8 cellular contexts compared by ENCODE assay signal in the genomic region with DNA sequence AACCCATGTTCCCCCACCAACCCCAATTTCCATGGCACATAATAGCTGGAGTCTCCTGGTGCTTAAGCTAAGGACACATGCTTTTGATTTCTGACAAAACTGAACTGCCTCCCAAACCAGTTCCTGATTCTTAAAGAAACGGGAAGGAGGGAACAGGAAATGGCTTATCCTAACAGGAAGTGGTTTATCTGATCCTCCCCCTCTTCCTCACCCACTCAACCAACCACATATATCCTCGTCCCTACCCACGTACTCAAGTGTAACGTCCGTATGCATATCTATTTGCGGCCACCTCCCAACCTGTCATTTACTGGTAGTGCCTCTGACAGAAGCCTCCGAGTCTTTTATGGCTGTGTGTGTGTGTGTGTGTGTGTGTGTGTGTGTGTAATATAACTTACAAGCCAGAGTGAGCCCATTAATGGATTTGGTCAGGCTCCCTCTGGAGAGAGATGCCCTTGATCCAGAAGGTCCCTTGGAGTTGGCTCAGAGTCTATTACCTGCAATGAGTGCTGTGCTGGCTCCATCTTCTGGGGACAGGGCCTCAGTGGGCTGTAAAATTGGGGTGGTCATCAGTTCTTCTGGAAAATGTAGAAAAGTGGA. TPM values are rescaled to one million over a fixed set of nuclear protein-coding genes. Genes with fewer than 3 reads are reported as not detected.
DNase-seq lines count a peak whose midpoint lies in the region; ATAC-seq and TF ChIP-seq lines count a peak whose summit lies in the region.

No MANE protein-coding gene starts in this region.

- H3K4me1 ChIP-seq in OCI-LY3 (ENCODE audit: low read length) = peaks cover 25% of the 10 kb centered on the region
- H3K4me1 ChIP-seq in mesenchymal stem cell (ENCODE audit: control insufficient read depth, insufficient read depth, low read depth, low read length) = no peaks in the 10 kb centered on the region

- 5% methylated on average over 4 of the region's 7 CpGs for WGBS in mesenchymal stem cell

- no peaks in the 10 kb centered on the region for H3K9me3 ChIP-seq in OCI-LY3 (ENCODE audit: insufficient read depth, low read length)
- no peaks in the 10 kb centered on the region for H3K9me3 ChIP-seq in mesenchymal stem cell (ENCODE audit: control insufficient read depth, low read length)

- H3K9ac ChIP-seq in OCI-LY3 (ENCODE audit: low read length) (no peak overlapping the region), mesenchymal stem cell (ENCODE audit: low read length) (no peak overlapping the region)

- H4K91ac ChIP-seq in mesenchymal stem cell (ENCODE audit: low read length) = peak overlapping the region; percentile 56

- H4K20me1 ChIP-seq in OCI-LY3 (ENCODE audit: insufficient read depth, low read length) = no peaks in the 10 kb centered on the region

- no peak overlapping the region for H2BK12ac ChIP-seq in mesenchymal stem cell (ENCODE audit: low read length in 2 of 2)

- H3K27ac ChIP-seq in OCI-LY3 (ENCODE audit: low read length) (no peak overlapping the region), mesenchymal stem cell (ENCODE audit: low read length, poor library complexity, severe bottlenecking) (no peak overlapping the region)

- peak overlapping the region; percentile 22; the same call in 1 of the 2 replicates for H3K4me2 ChIP-seq in OCI-LY3 (ENCODE audit: low read length)
- H3K4me2 ChIP-seq in mesenchymal stem cell (ENCODE audit: low read length, poor library complexity, severe bottlenecking) = no peak overlapping the region

- H3K4ac ChIP-seq in mesenchymal stem cell (ENCODE audit: low read depth in 1 of 2, low read length in 2 of 2) = peak overlapping the region; percentile 47 to 66

- H3K4me3 ChIP-seq in OCI-LY3 (ENCODE audit: low read length) (no peak overlapping the region), cardiac fibroblast (replicated peaks in 1 of 2; ENCODE audit: low read depth in 2 of 2, low read length in 2 of 2) (no peak overlapping the region), mesenchymal stem cell (ENCODE audit: insufficient read depth in 1 of 2, low read depth in 1 of 2, low read length in 2 of 2) (no peak overlapping the region)

- no peak overlapping the region for H2BK15ac ChIP-seq in mesenchymal stem cell (ENCODE audit: low read depth, poor library complexity, severe bottlenecking)

- peak; percentile 7 for DNase-seq in DMS 273 (lab: John Stamatoyannopoulos, UW; ENCODE audit: unreplicated experiment)
- DNase-seq in DMS 273 treated with DMSO at 0.1 percent for 48 hours (lab: John Stamatoyannopoulos, UW) = no peak
- peak; percentile 61 to 89 for DNase-seq in cardiac fibroblast (ENCODE audit: low read depth in 2 of 2)
- peak; percentile 84 for DNase-seq in mesenchymal stem cell
- DNase-seq in DMS114 treated with DMSO at 0.1 percent for 48 hours (lab: John Stamatoyannopoulos, UW; ENCODE audit: unreplicated experiment) = no peak
- DNase-seq in GM19238 (ENCODE audit: insufficient read length, low spot score) = no peak

- H2AFZ ChIP-seq in OCI-LY3 (ENCODE audit: low read depth, low read length) = no peak overlapping the region
- H2AFZ ChIP-seq in mesenchymal stem cell (ENCODE audit: low read depth, low read length) = no peak overlapping the region

- H3K18ac ChIP-seq in mesenchymal stem cell (ENCODE audit: low read depth in 1 of 2, low read length in 2 of 2) = peak overlapping the region; percentile 64 to 85

- no peak overlapping the region for H2BK120ac ChIP-seq in mesenchymal stem cell (ENCODE audit: low read depth, low read length)

- peak overlapping the region; percentile 94 for H4K8ac ChIP-seq in mesenchymal stem cell (ENCODE audit: low read length)

- H3K23ac ChIP-seq in mesenchymal stem cell (ENCODE audit: low read length in 2 of 2) = no peak overlapping the region

- H3K36me3 ChIP-seq in OCI-LY3 (replicated peaks; ENCODE audit: low read depth, low read length) (peaks cover 30% of the 10 kb centered on the region), mesenchymal stem cell (ENCODE audit: control insufficient read depth in 1 of 2, insufficient read depth in 2 of 2, low read depth in 1 of 2, low read length in 2 of 2) (peaks cover 27 to 58% of the 10 kb centered on the region in 2 experiments)

- H3K27me3 ChIP-seq in OCI-LY3 (ENCODE audit: low read depth, low read length) = no peaks in the 10 kb centered on the region
- no peaks in the 10 kb centered on the region for H3K27me3 ChIP-seq in mesenchymal stem cell (ENCODE audit: control insufficient read depth in 1 of 2, insufficient read depth in 1 of 2, low read length in 2 of 2)

- no peak overlapping the region for H2AK5ac ChIP-seq in mesenchymal stem cell (ENCODE audit: low read length, severe bottlenecking)

- TF ChIP-seq CTCF in OCI-LY3 (IDR thresholded peaks at IDR 0.05; ENCODE audit: low read depth, low read length) (peak; percentile 29), cardiac fibroblast (IDR thresholded peaks at IDR 0.05; ENCODE audit: low read depth, low read length) (no peak)

- peaks cover 19% of the 10 kb centered on the region for H3K79me1 ChIP-seq in mesenchymal stem cell (replicated peaks; ENCODE audit: low read length, poor library complexity, severe bottlenecking)

- H2BK5ac ChIP-seq in mesenchymal stem cell (ENCODE audit: low read depth, low read length, poor library complexity, severe bottlenecking) = no peak overlapping the region

- no peak for ATAC-seq in GM19395 (IDR thresholded peaks at IDR 0.05; ENCODE audit: unreplicated experiment)

- no peaks in the 10 kb centered on the region for H3K79me2 ChIP-seq in OCI-LY3 (ENCODE audit: low read length)

- H3K14ac ChIP-seq in mesenchymal stem cell (ENCODE audit: low read length in 2 of 2) = no peak overlapping the region

RNA-seq across cellular contexts. Expression of a gene that starts 7.7 kb away (rescaled TPM):
- 352 TPM for polyA plus RNA-seq in mesenchymal stem cell (2013, experiment 1 of 2)
- 292 TPM for polyA plus RNA-seq in mesenchymal stem cell (2013, experiment 2 of 2)

RNA-seq across cellular contexts. Expression of a gene that starts 23.9 kb away (rescaled TPM):
- polyA plus RNA-seq in mesenchymal stem cell (2013, experiment 1 of 2) = 20.2 TPM
- polyA plus RNA-seq in mesenchymal stem cell (2013, experiment 2 of 2) = 20.5 TPM

RNA-seq across cellular contexts. Expression of a gene that starts 28.5 kb away (rescaled TPM):
- polyA plus RNA-seq in mesenchymal stem cell (2013, experiment 1 of 2) = 7.4 TPM
- 8.8 TPM for polyA plus RNA-seq in mesenchymal stem cell (2013, experiment 2 of 2)

Comparison
In these comparisons a context has a peak if more than half of its experiments do, and no peak if none do; other contexts are left out.
1. DNase-seq: peak in DMS 273 (single experiment), cardiac fibroblast (2 of 2) and mesenchymal stem cell (single experiment); none in DMS 273 treated with DMSO at 0.1 percent for 48 hours (single experiment), DMS114 treated with DMSO at 0.1 percent for 48 hours (single experiment) and GM19238 (single experiment).